Comparison of ENCODE assay signal across 15 cellular contexts in the genomic region with DNA sequence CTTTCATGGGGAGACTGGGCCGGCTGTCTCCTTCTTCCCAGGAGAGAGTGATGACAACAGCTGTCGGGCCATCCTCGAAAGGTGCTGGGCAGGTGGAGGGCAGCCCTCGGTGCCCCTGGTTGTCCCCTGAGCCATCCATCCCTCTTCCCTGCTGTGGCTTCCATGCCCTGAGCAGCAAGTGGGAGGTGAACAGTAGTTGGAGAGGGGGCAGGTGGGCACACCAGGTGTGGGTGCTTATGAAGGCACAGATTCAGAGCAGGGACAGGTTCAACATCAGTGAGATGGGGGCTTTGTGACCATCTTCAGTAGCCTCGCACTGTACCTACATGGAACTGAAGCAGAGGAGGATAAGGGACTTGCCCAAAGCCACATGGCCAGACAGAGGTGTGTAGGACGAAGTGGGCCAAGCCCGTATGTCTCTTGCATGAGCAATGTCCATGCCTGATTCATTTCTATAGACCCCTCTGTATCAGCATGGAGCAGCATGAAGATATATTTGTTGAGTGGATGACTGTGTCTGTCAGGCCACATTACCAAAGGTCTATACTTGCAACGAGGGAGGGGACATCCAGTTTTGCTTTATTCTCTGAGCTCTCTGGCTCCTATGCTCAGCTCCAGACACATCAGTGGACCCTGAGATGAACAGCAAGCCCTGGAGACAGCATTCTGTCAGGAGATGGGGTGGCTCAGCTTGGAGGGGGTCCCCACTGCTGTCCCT.
DNase-seq lines count a peak whose midpoint lies in the region; ATAC-seq, FAIRE-seq and TF ChIP-seq lines count a peak whose summit lies in the region.
"Had no signal": no experiment of that assay in that cellular context is flagged by ENCODE, and none has a peak within 500 bp of the region (broad histone marks: within the 10 kb centered on the region; RNA-seq: fewer than 3 reads in every experiment).

No MANE protein-coding gene starts in this region.

- H3K36me3 ChIP-seq in Caco-2 (ENCODE audit: control insufficient read depth, insufficient read depth, low read length) (no peaks in the 10 kb centered on the region), OCI-LY3 (replicated peaks; ENCODE audit: low read depth, low read length) (no peaks in the 10 kb centered on the region), bronchial epithelial cell (ENCODE audit: control insufficient read depth, insufficient read depth, low read length) (no peaks in the 10 kb centered on the region)
- H3K36me3 ChIP-seq: BLaER1 treated with 17β-estradiol and CSF1 and Interleukin-3, amounts not matched to agents 10 nM and 100 nM had no signal

- H3K4me1 Mint-ChIP-seq in Caco-2 (ENCODE audit: low read depth, unreplicated experiment) (peaks cover 7% of the 10 kb centered on the region), H9 (peaks cover 6 to 23% of the 10 kb centered on the region in 2 experiments), HFFc6 (ENCODE audit: low read depth) (peaks cover 7% of the 10 kb centered on the region)

- DNase-seq in Caco-2 (no peak), bronchial epithelial cell (ENCODE audit: low read depth) (no peak), H9 (no peak), HFFc6 (no peak), NCI-H146 treated with DMSO at 0.1 percent for 48 hours (lab: John Stamatoyannopoulos, UW; ENCODE audit: unreplicated experiment) (no peak)
- DNase-seq: ACHN; Calu3; CD4-positive, CD25-positive, alpha-beta regulatory T cell; DMS 273 treated with DMSO at 0.1 percent for 48 hours had no signal

- H3K4me3 ChIP-seq in Caco-2 (ENCODE audit: low read depth, low read length) (no peak overlapping the region), OCI-LY3 (ENCODE audit: low read length) (no peak overlapping the region), bronchial epithelial cell (ENCODE audit: low read depth, low read length) (no peak overlapping the region)
- H3K4me3 ChIP-seq: BLaER1 treated with 17β-estradiol and CSF1 and Interleukin-3, amounts not matched to agents 10 nM and 100 nM had no signal

- H3K14ac ChIP-seq in H9 (ENCODE audit: insufficient read depth, low read length), result no peak overlapping the region

- POLR2A ChIA-PET in Caco-2 (lab: Charles Lee), result no interaction called here

- H3K27ac ChIP-seq in OCI-LY3 (ENCODE audit: low read length), result no peak overlapping the region
- H3K27ac ChIP-seq in H9 (ENCODE audit: insufficient read length, low read depth, low read length), result no peak overlapping the region
- H3K27ac ChIP-seq: BLaER1 treated with 17β-estradiol and CSF1 and Interleukin-3, amounts not matched to agents 10 nM and 100 nM had no signal

- no peak overlapping the region for H3K18ac ChIP-seq in H9 (ENCODE audit: insufficient read length, low read depth, low read length)

- no peak for ATAC-seq in GM19324 (IDR thresholded peaks at IDR 0.05; ENCODE audit: low FRiP score, unreplicated experiment)

- no peaks in the 10 kb centered on the region for H3K27me3 ChIP-seq in Caco-2 (replicated peaks; ENCODE audit: control insufficient read depth, insufficient read depth, low read length)
- H3K27me3 ChIP-seq in OCI-LY3 (ENCODE audit: low read depth, low read length), result peaks cover 36% of the 10 kb centered on the region
- H3K27me3 ChIP-seq in bronchial epithelial cell (ENCODE audit: control insufficient read depth, insufficient read depth, low read length), result no peaks in the 10 kb centered on the region
- H3K27me3 ChIP-seq in H9 (ENCODE audit: insufficient read depth, low read length), result peaks cover 12% of the 10 kb centered on the region; the same call in 1 of the 2 replicates

- H2AK5ac ChIP-seq in H9 (ENCODE audit: insufficient read length, low read length), result no peak overlapping the region

- no peaks in the 10 kb centered on the region for H3K9me3 Mint-ChIP-seq in Caco-2 (ENCODE audit: unreplicated experiment)
- H3K9me3 Mint-ChIP-seq in H9, result peaks cover 0 to 2% of the 10 kb centered on the region in 2 experiments; a peak in 1 of 5 replicates
- no peaks in the 10 kb centered on the region for H3K9me3 Mint-ChIP-seq in HFFc6

- WGBS in H9 (ENCODE audit: extremely low coverage, insufficient read length, low lambda C conversion rate), result no CpG with 5 or more reads among the region's 8 CpGs

- H3K9ac ChIP-seq in OCI-LY3 (ENCODE audit: low read length) (no peak overlapping the region), H9 (ENCODE audit: extremely low read depth, insufficient read length, low read length) (no peak overlapping the region)

- no peaks in the 10 kb centered on the region for H3K79me1 ChIP-seq in H9 (ENCODE audit: insufficient read depth, low read depth, low read length, poor library complexity, severe bottlenecking)

- H4K8ac ChIP-seq in H9 (replicated peaks; ENCODE audit: insufficient read length, low read depth, low read length), result no peak overlapping the region

- H3K4me2 ChIP-seq in OCI-LY3 (ENCODE audit: low read length), result no peak overlapping the region; the same call in 1 of the 2 replicates
- H3K4me2 ChIP-seq in H9 (ENCODE audit: insufficient read depth, insufficient read length, low read length), result no peak overlapping the region

- intact Hi-C loops in Caco-2 (cut with micrococcal nuclease; ENCODE audit: unreplicated experiment), result loop anchor here (1.0 to 10.0 kb wide), 2 partner anchors 229 to 468 kb away; partner anchors contain the start of genes CHCHD4 and TMEM43

- H4K20me1 ChIP-seq in OCI-LY3 (ENCODE audit: insufficient read depth, low read length) (peaks cover 3% of the 10 kb centered on the region; the same call in 1 of the 2 replicates), H9 (ENCODE audit: control insufficient read depth, insufficient read depth, insufficient read length) (no peaks in the 10 kb centered on the region)
- H4K20me1 ChIP-seq: BLaER1 treated with 17β-estradiol and CSF1 and Interleukin-3, amounts not matched to agents 10 nM and 100 nM had no signal

- no peaks in the 10 kb centered on the region for H3K79me2 ChIP-seq in OCI-LY3 (ENCODE audit: low read length)
- H3K79me2 ChIP-seq in H9 (ENCODE audit: insufficient read depth, low read length), result no peaks in the 10 kb centered on the region

- H3K27me3 Mint-ChIP-seq in Caco-2 (ENCODE audit: insufficient read depth, unreplicated experiment) (peaks cover 2% of the 10 kb centered on the region), H9 (ENCODE audit: low read depth) (peaks cover 61% of the 10 kb centered on the region), HFFc6 (ENCODE audit: insufficient read depth) (peaks cover 24% of the 10 kb centered on the region)

- no peaks in the 10 kb centered on the region for H3K9me3 ChIP-seq in Caco-2
- no peaks in the 10 kb centered on the region for H3K9me3 ChIP-seq in OCI-LY3 (ENCODE audit: insufficient read depth, low read length)
- no peaks in the 10 kb centered on the region for H3K9me3 ChIP-seq in H9 (ENCODE audit: control insufficient read depth, low read depth, low read length)

- no peak overlapping the region for H2BK5ac ChIP-seq in H9 (ENCODE audit: insufficient read length, low read length)

- H3K23ac ChIP-seq in H9 (ENCODE audit: insufficient read length, low read depth, low read length), result no peak overlapping the region

- H3K27ac Mint-ChIP-seq in Caco-2 (ENCODE audit: unreplicated experiment), result no peak overlapping the region
- no peak overlapping the region for H3K27ac Mint-ChIP-seq in H9
- H3K27ac Mint-ChIP-seq in HFFc6, result no peak overlapping the region

- TF ChIP-seq CTCF in Caco-2 (IDR thresholded peaks at IDR 0.05; ENCODE audit: insufficient read depth in 1 of 2, low read depth in 1 of 2, low read length in 1 of 2, severe bottlenecking in 1 of 2, unreplicated experiment in 1 of 2), result no peak
- TF ChIP-seq CTCF in GM12872 (IDR thresholded peaks at IDR 0.05; ENCODE audit: insufficient read depth, low read depth, low read length), result peak; percentile 30; the same call in 2 of the 3 replicates
- TF ChIP-seq CTCF in OCI-LY3 (IDR thresholded peaks at IDR 0.05; ENCODE audit: low read depth, low read length), result peak; percentile 49
- peak; percentile 12 for TF ChIP-seq CTCF in bronchial epithelial cell (IDR thresholded peaks at IDR 0.05; ENCODE audit: insufficient read depth, low read length, severe bottlenecking)
- TF ChIP-seq CTCF in H9 (conservative IDR thresholded peaks at IDR 0.05), result no peak
- no peak for TF ChIP-seq CTCF in HFFc6 (IDR thresholded peaks at IDR 0.05)

- no peak overlapping the region for H3K4ac ChIP-seq in H9 (ENCODE audit: low read depth, low read length)

- no TSS peak for BruUV-seq in Caco-2 (replicated peaks; lab: Mats Ljungman, UMichigan)

- no peak overlapping the region for H4K5ac ChIP-seq in H9 (ENCODE audit: insufficient read length, low read depth, low read length)

- H2BK15ac ChIP-seq in H9 (ENCODE audit: low read depth, low read length), result no peak overlapping the region

- H2BK120ac ChIP-seq in H9 (ENCODE audit: low read depth, low read length, poor library complexity, severe bottlenecking), result no peak overlapping the region

- no peak overlapping the region for H3T11ph ChIP-seq in H9 (ENCODE audit: low read length)

- H2BK20ac ChIP-seq in H9 (ENCODE audit: low read depth, low read length, poor library complexity, severe bottlenecking), result no peak overlapping the region

- no peak overlapping the region for H4K91ac ChIP-seq in H9 (ENCODE audit: insufficient read length, low read depth, low read length)

- no peak overlapping the region for H3K56ac ChIP-seq in H9 (ENCODE audit: insufficient read length, low read depth, low read length)

- H3K4me1 ChIP-seq in Caco-2, result peaks cover 7% of the 10 kb centered on the region
- H3K4me1 ChIP-seq in OCI-LY3 (ENCODE audit: low read length), result peaks cover 25% of the 10 kb centered on the region
- H3K4me1 ChIP-seq in H9 (ENCODE audit: insufficient read depth, low read length), result no peaks in the 10 kb centered on the region

- H3K4me3 Mint-ChIP-seq in Caco-2 (ENCODE audit: unreplicated experiment) (peak overlapping the region; percentile 32), H9 (no peak overlapping the region), HFFc6 (no peak overlapping the region)

- no peak overlapping the region for H2AFZ ChIP-seq in OCI-LY3 (ENCODE audit: low read depth, low read length)
- no peak overlapping the region for H2AFZ ChIP-seq in H9 (ENCODE audit: low read length)

- peak; percentile 23 for FAIRE-seq in bronchial epithelial cell (lab: Jason Lieb, UNC)
- FAIRE-seq: GM12892, H54 had no signal

- no peak overlapping the region for H2BK12ac ChIP-seq in H9 (ENCODE audit: insufficient read length, low read depth, low read length)

- H3K36me3 Mint-ChIP-seq in Caco-2 (ENCODE audit: insufficient read depth, unreplicated experiment) (no peaks in the 10 kb centered on the region), H9 (ENCODE audit: insufficient read depth in 1 of 3, low read depth in 3 of 3) (no peaks in the 10 kb centered on the region), HFFc6 (ENCODE audit: low read depth) (0 out of 2 replicates have a peak, but pooled peaks cover 4% of the 10 kb centered on the region)
- H3K36me3 Mint-ChIP-seq: CD4-positive, CD25-positive, alpha-beta regulatory T cell had no signal

- CTCF ChIA-PET in Caco-2 (lab: Charles Lee), result interaction anchor here (0.8 to 4.5 kb wide), 11 partner anchors 8 to 565 kb away, joined by 3 to 73 read pairs (median 3); partner anchors contain the start of gene WNT7A

- H3K23me2 ChIP-seq in H9 (ENCODE audit: insufficient read length, low read depth, low read length, poor library complexity, severe bottlenecking), result no peaks in the 10 kb centered on the region

Comparison
In these comparisons a context has a peak if more than half of its experiments do, and no peak if none do; other contexts are left out.
1. CTCF ChIP-seq: peak in GM12872 (single experiment), OCI-LY3 (single experiment) and bronchial epithelial cell (single experiment); none in Caco-2 (0 of 2), H9 (single experiment) and HFFc6 (single experiment).